Comparison of ENCODE assay signal across 13 cellular contexts in genomic region chr6:5998236-5998635, GRCh38. TPM values are rescaled to one million over a fixed set of nuclear protein-coding genes. Genes with fewer than 3 reads are reported as not detected.
A peak's percentile ranks its signal among the peaks of the same experiment; 100 is the strongest.
DNase-seq lines count a peak whose midpoint lies in the region; ATAC-seq and TF ChIP-seq lines count a peak whose summit lies in the region.
"Had no signal": no experiment of that assay in that cellular context is flagged by ENCODE, and none has a peak within 500 bp of the region (broad histone marks: within the 10 kb centered on the region; RNA-seq: fewer than 3 reads in every experiment).

No MANE protein-coding gene starts in this region.

- peak overlapping the region; percentile 56 for H3K4me3 Mint-ChIP-seq in activated T-cell treated with anti-CD3 and anti-CD28 coated beads, Interleukin-2, amount 50 U/mL, for 4 hours

- H3K36me3 ChIP-seq in Panc1 (ENCODE audit: control insufficient read depth, insufficient read depth, low read length) (no peaks in the 10 kb centered on the region), gastroesophageal sphincter (no peaks in the 10 kb centered on the region), spleen (no peaks in the 10 kb centered on the region)
- H3K36me3 ChIP-seq: ovary, thoracic aorta had no signal

- TF ChIP-seq EP300 in gastroesophageal sphincter (IDR thresholded peaks at IDR 0.05): no peak

- in situ Hi-C loops in Panc1 (cut with HindIII; ENCODE audit: low pct_unique_long_range_greater_than_20kb, low sequenced_read_pairs): no loop called here

- peaks cover 7% of the 10 kb centered on the region; the same call in 1 of the 2 replicates for H3K27me3 ChIP-seq in Panc1 (ENCODE audit: control insufficient read depth, insufficient read depth, low read length)
- H3K27me3 ChIP-seq in gastroesophageal sphincter: peaks cover 100% of the 10 kb centered on the region
- H3K27me3 ChIP-seq in spleen (replicated peaks in 1 of 7): peaks cover 9 to 100% (median 99%) of the 10 kb centered on the region in 7 donors
- H3K27me3 ChIP-seq: ovary had no signal

- H3K27ac ChIP-seq in Panc1 (ENCODE audit: low read length): no peak overlapping the region
- H3K27ac ChIP-seq in gastroesophageal sphincter: peak overlapping the region in 3 of 4 donors; percentile 45 to 71 (median 48)
- peak overlapping the region in 6 of 8 donors; percentile 76 to 88 (median 80) for H3K27ac ChIP-seq in spleen
- H3K27ac ChIP-seq: ovary had no signal

- no peaks in the 10 kb centered on the region for H3K9me3 Mint-ChIP-seq in activated T-cell treated with anti-CD3 and anti-CD28 coated beads, Interleukin-2, amount 50 U/mL, for 4 hours

- H3K4me1 Mint-ChIP-seq in activated T-cell treated with anti-CD3 and anti-CD28 coated beads, Interleukin-2, amount 50 U/mL, for 4 hours (ENCODE audit: low read depth): peaks cover 51% of the 10 kb centered on the region

- TF ChIP-seq CTCF in Panc1 (IDR thresholded peaks at IDR 0.05): no peak
- no peak for TF ChIP-seq CTCF in gastroesophageal sphincter (IDR thresholded peaks at IDR 0.05)
- TF ChIP-seq CTCF in spleen (IDR thresholded peaks at IDR 0.05 in 8 of 11, conservative IDR thresholded peaks at IDR 0.05 in 3 of 11): no peak

- H3K4me1 ChIP-seq in Panc1 (ENCODE audit: control insufficient read depth, insufficient read depth, low read length): peaks cover 10% of the 10 kb centered on the region
- H3K4me1 ChIP-seq in gastroesophageal sphincter: peaks cover 0 to 71% (median 33%) of the 10 kb centered on the region in 3 donors
- H3K4me1 ChIP-seq in spleen: peaks cover 38 to 91% (median 64%) of the 10 kb centered on the region in 6 donors

- intact Hi-C loops in Panc1 (cut with micrococcal nuclease; ENCODE audit: unreplicated experiment) (loop anchor here (10.0 kb wide), 1 partner anchor 523 kb away; no protein-coding TSS in a partner anchor), spleen (cut with DNase I; ENCODE audit: low total_unique reads) (no loop called here)

- 6 to 25% methylated on average over 3 to 9 of the region's 9 CpGs for WGBS in gastroesophageal sphincter (ENCODE audit: low coverage in 1 of 2), 2 donors
- 32 to 43% (median 38%) methylated on average over 9 of the region's 9 CpGs for WGBS in spleen, 5 donors

- no peaks in the 10 kb centered on the region for H3K9me3 ChIP-seq in Panc1 (ENCODE audit: control insufficient read depth, insufficient read depth, low read depth, low read length)
- H3K9me3 ChIP-seq in gastroesophageal sphincter: peaks cover 0 to 11% (median 0%) of the 10 kb centered on the region in 3 donors
- H3K9me3 ChIP-seq in spleen: peaks cover 0 to 36% (median 3%) of the 10 kb centered on the region in 8 donors
- H3K9me3 ChIP-seq: thoracic aorta had no signal

- POLR2A ChIA-PET in Panc1 (lab: Charles Lee): no interaction called here

- H3K4me3 ChIP-seq in Panc1 (ENCODE audit: low read depth in 2 of 2, low read length in 2 of 2) (peak overlapping the region; percentile 36 to 47; a peak in 3 of 4 replicates), gastroesophageal sphincter (peak overlapping the region in 1 of 2 donors; percentile 39), spleen (no peak overlapping the region)

- peaks cover 4% of the 10 kb centered on the region for H3K36me3 Mint-ChIP-seq in activated T-cell treated with anti-CD3 and anti-CD28 coated beads, Interleukin-2, amount 50 U/mL, for 4 hours (ENCODE audit: insufficient read depth)

- TF ChIP-seq POLR2A in gastroesophageal sphincter (IDR thresholded peaks at IDR 0.05): no peak
- TF ChIP-seq POLR2A in spleen (IDR thresholded peaks at IDR 0.05): no peak

- no peak for ATAC-seq in activated T-cell treated with anti-CD3 and anti-CD28 coated beads, Interleukin-2, amount 50 U/mL, for 4 hours
- ATAC-seq in Panc1: no peak
- no peak for ATAC-seq in gastroesophageal sphincter

- no TSS peak for BruUV-seq in Panc1 (replicated peaks; lab: Mats Ljungman, UMichigan)

- peaks cover 90% of the 10 kb centered on the region for H3K27me3 Mint-ChIP-seq in activated T-cell treated with anti-CD3 and anti-CD28 coated beads, Interleukin-2, amount 50 U/mL, for 4 hours (ENCODE audit: low read depth)

- CTCF ChIA-PET in Panc1 (lab: Charles Lee): no interaction called here

- no peak for DNase-seq in activated T-cell treated with anti-CD3 and anti-CD28 coated beads, Interleukin-2, amount 50 U/mL, for 4 hours
- DNase-seq in activated T-cell treated with anti-CD3 and anti-CD28 coated beads, Interleukin-2, amount 50 U/mL, for 48 hours: no peak
- DNase-seq in Panc1 (ENCODE audit: low read depth, low spot score) (no peak), spleen (no peak), amniotic stem cell (lab: John Stamatoyannopoulos, UW) (no peak), NCI-H146 treated with DMSO at 0.1 percent for 48 hours (lab: John Stamatoyannopoulos, UW; ENCODE audit: unreplicated experiment) (no peak), NCI-H774 (lab: John Stamatoyannopoulos, UW) (no peak)
- DNase-seq: central memory CD4-positive, alpha-beta T cell; kidney glomerular epithelial cell; NCI-H1930; ovary had no signal

RNA-seq across cellular contexts. Expression of gene NRN1, which starts 8.5 kb away (rescaled TPM):
- under 1 TPM in 2 of 3 donors, not detected in 1; 0.15 to 0.22 TPM for total RNA-seq in activated T-cell treated with anti-CD3 and anti-CD28 coated beads, Interleukin-2, amount 50 U/mL, for 4 hours
- total RNA-seq in Panc1 (2021; ENCODE audit: unreplicated experiment) (0.18 TPM), gastroesophageal sphincter (10 to 100 TPM in 3 of 4 donors, 1 to 10 TPM in 1; 5.6 to 22.7 (median 15.1) TPM), spleen (10 to 100 TPM; 15.4 to 28.5 (median 21.2) TPM)
- polyA plus RNA-seq in Panc1 (2012; ENCODE audit: insufficient read length): not detected
- 10 to 100 TPM in 1 of 3 donors, 1 to 10 TPM in 2; 6.9 to 16.2 (median 8.7) TPM for polyA plus RNA-seq in spleen

Comparison
In these comparisons a context has a peak if more than half of its experiments do, and no peak if none do; other contexts are left out.
1. H3K4me3 ChIP-seq: peak in Panc1 (2 of 2); none in spleen (0 of 8).